In the genomic region with DNA sequence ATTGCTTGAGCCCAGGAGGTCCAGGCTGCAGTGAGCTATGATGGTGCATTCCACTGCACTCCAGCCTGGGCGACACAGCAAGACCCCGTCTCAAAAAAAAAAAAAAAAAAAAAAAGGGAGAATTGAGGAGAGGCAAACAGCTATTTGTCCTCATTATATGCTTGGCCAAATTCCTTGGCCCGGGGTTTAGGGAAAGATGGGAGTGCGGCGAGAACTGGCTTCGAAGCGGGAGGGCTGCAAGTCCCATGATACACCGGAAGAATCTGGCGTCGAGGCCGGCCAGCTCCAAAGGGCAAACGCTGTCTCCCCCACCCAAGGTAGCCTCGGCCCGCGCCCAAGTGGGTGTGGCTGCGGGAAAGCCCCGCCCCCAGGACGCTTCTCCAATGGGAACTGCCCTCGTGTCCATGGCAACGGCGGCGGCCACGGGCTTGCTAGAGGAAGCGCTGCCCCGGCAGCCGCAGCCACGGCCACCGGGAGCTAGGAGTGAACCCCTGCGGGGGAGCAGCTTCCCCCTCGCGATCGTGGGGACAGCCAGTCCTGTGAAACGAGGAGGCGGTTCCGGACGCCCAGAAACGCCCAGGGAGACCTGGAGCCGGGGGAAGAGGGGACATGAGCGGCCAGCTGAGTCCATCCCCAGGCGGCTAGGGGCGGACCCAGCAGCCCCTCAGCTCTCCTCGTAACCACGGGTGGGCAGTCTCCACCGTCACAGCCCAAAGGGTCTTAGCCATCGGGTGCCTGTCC, we compare ENCODE assay signal across 8 cellular contexts. TPM values are rescaled to one million over a fixed set of nuclear protein-coding genes. Genes with fewer than 3 reads are reported as not detected.
DNase-seq lines count a peak whose midpoint lies in the region; ATAC-seq and TF ChIP-seq lines count a peak whose summit lies in the region.

A gene with protein sequence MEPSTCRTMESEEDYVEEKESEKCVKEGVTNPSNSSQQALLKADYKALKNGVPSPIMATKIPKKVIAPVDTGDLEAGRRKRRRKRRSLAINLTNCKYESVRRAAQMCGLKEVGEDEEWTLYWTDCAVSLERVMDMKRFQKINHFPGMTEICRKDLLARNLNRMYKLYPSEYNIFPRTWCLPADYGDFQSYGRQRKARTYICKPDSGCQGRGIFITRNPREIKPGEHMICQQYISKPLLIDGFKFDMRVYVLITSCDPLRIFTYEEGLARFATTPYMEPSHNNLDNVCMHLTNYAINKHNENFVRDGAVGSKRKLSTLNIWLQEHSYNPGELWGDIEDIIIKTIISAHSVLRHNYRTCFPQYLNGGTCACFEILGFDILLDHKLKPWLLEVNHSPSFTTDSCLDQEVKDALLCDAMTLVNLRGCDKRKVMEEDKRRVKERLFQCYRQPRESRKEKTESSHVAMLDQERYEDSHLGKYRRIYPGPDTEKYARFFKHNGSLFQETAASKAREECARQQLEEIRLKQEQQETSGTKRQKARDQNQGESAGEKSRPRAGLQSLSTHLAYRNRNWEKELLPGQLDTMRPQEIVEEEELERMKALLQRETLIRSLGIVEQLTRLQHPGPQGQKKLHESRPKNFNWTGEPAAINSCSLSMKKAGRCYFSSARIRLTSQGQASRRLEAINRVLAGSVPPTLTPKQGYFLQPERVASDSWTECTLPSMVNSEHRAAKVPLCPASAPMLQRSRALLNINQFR (plus strand): TSS at position 434 of the 741 bp plus-strand sequence. CDS start 1,075 bp downstream, outside the sequence.

- peaks cover 9% of the 10 kb centered on the region for H3K27me3 ChIP-seq in endodermal cell (ENCODE audit: control insufficient read depth, insufficient read depth, low read length, poor library complexity, severe bottlenecking)

- H3K4me1 Mint-ChIP-seq in endodermal cell = no peaks in the 10 kb centered on the region

- 4 to 5% methylated on average over 20 to 45 of the region's 45 CpGs for WGBS in endodermal cell (ENCODE audit: insufficient coverage in 1 of 2, insufficient read length in 1 of 2), 2 experiments

- no peak for TF ChIP-seq CTCF in endodermal cell (conservative IDR thresholded peaks at IDR 0.05)

- H3K36me3 Mint-ChIP-seq in endodermal cell (ENCODE audit: low read depth) = no peaks in the 10 kb centered on the region

- H3K4me3 Mint-ChIP-seq in endodermal cell = peak within 1 kb of the TSS; percentile 63

- H3K4me3 ChIP-seq in GM08714 (ENCODE audit: low read length) = peak within 1 kb of the TSS; percentile 48; the same call in 1 of the 2 replicates
- peak within 1 kb of the TSS; percentile 82 for H3K4me3 ChIP-seq in endodermal cell (ENCODE audit: low read length)

- DNase-seq in HK-2 (ENCODE audit: unreplicated experiment) (peak; percentile 88), NCI-H82 treated with DMSO at 0.1 percent for 48 hours (lab: John Stamatoyannopoulos, UW; ENCODE audit: unreplicated experiment) (peak; percentile 72), endodermal cell (peak; percentile 99), mesenteric fat pad (ENCODE audit: low spot score) (peak; percentile 97)
- peak; percentile 66 for DNase-seq in activated CD8-positive, alpha-beta memory T cell treated with anti-CD3 and anti-CD28 coated beads, Interleukin-2, amount 50 U/mL, for 4 hours
- peak; percentile 76 for DNase-seq in stimulated activated CD8-positive, alpha-beta memory T cell treated with anti-CD3 and anti-CD28 coated beads, Interleukin-12 subunit alpha, Interleukin-12 subunit beta, amount 100 ng/mL, for 24 hours (ENCODE audit: extremely low read depth)

- H3K27ac Mint-ChIP-seq in endodermal cell = no peak within 1 kb of the TSS

- H3K36me3 ChIP-seq in endodermal cell (ENCODE audit: control insufficient read depth, insufficient read depth, low read length) = no peaks in the 10 kb centered on the region

- no peak within 1 kb of the TSS for H3K27ac ChIP-seq in endodermal cell (ENCODE audit: low read depth, low read length)

- H3K9me3 Mint-ChIP-seq in endodermal cell = no peaks in the 10 kb centered on the region

- ATAC-seq in GM18867 (IDR thresholded peaks at IDR 0.05; ENCODE audit: unreplicated experiment) = no peak

- peak within 1 kb of the TSS; percentile 47 for H3K9ac ChIP-seq in endodermal cell (ENCODE audit: extremely low read depth, low read length, poor library complexity, severe bottlenecking)

- H3K4me1 ChIP-seq in endodermal cell (ENCODE audit: control insufficient read depth, insufficient read depth, low read length) = no peaks in the 10 kb centered on the region

- H3K9me3 ChIP-seq in endodermal cell (ENCODE audit: control insufficient read depth, low read length) = no peaks in the 10 kb centered on the region

- H3K27me3 Mint-ChIP-seq in endodermal cell (ENCODE audit: insufficient read depth) = peaks cover 19% of the 10 kb centered on the region

RNA-seq across cellular contexts. Expression of the gene that starts here (rescaled TPM):
- total RNA-seq in endodermal cell (under 1 TPM; 0.15 to 0.46 TPM), mesenteric fat pad (not detected)
- polyA plus RNA-seq in endodermal cell (2013, experiment 1 of 2) = 0.21 TPM
- not detected for polyA plus RNA-seq in endodermal cell (2013, experiment 2 of 2)

Comparison
In these comparisons a context has a peak if more than half of its experiments do, and no peak if none do; other contexts are left out.
1. Peak in DNase-seq, H3K4me3 ChIP-seq and H3K9ac ChIP-seq in endodermal cell; RNA of the gene not detected or under 1 TPM.
2. Peak in DNase-seq in mesenteric fat pad; RNA of the gene not detected or under 1 TPM.